8 cellular contexts compared by ENCODE assay signal in genomic region chr5:669111-669841, GRCh38. TPM values are rescaled to one million over a fixed set of nuclear protein-coding genes. Genes with fewer than 3 reads are reported as not detected.
DNase-seq lines count a peak whose midpoint lies in the region; ATAC-seq and TF ChIP-seq lines count a peak whose summit lies in the region.

No MANE protein-coding gene starts in this region.

- H3K4me3 ChIP-seq in cardiac fibroblast (replicated peaks in 1 of 2; ENCODE audit: low read depth in 2 of 2, low read length in 2 of 2) (no peak overlapping the region), mesodermal cell (ENCODE audit: extremely low read depth, insufficient read depth, low read length, poor library complexity, severe bottlenecking) (no peak overlapping the region), transverse colon (no peak overlapping the region)

- ATAC-seq in HG03460 (IDR thresholded peaks at IDR 0.05; ENCODE audit: unreplicated experiment) (no peak), HG03135 (IDR thresholded peaks at IDR 0.05; ENCODE audit: unreplicated experiment) (no peak)

- H3K4me1 ChIP-seq in mesodermal cell (ENCODE audit: control insufficient read depth, insufficient read depth, low read length, poor library complexity, severe bottlenecking) (peaks cover 20% of the 10 kb centered on the region), transverse colon (peaks cover 30 to 42% (median 36%) of the 10 kb centered on the region in 4 donors)

- 67 to 70% methylated on average over 38 to 39 of the region's 40 CpGs for WGBS in mesodermal cell (ENCODE audit: insufficient coverage in 2 of 2), 2 experiments
- WGBS in transverse colon (ENCODE audit: low coverage in 1 of 2), 2 donors, result 55% methylated on average over 31 of the region's 40 CpGs; no CpG with 5 or more reads in 1 of the 2 donors

- H3K9me3 ChIP-seq in mesodermal cell (ENCODE audit: control insufficient read depth, low read length), result no peaks in the 10 kb centered on the region
- no peaks in the 10 kb centered on the region for H3K9me3 ChIP-seq in transverse colon

- H3K36me3 ChIP-seq in mesodermal cell (ENCODE audit: control insufficient read depth, insufficient read depth, low read length) (peaks cover 34% of the 10 kb centered on the region), transverse colon (no peaks in the 10 kb centered on the region)

- intact Hi-C loops in transverse colon (cut with DNase I; ENCODE audit: low total_unique reads), result no loop called here

- peak overlapping the region; percentile 89 for H3K27ac ChIP-seq in mesodermal cell (ENCODE audit: low read depth, low read length, severe bottlenecking)
- H3K27ac ChIP-seq in transverse colon, result peak overlapping the region in 2 of 4 donors; percentile 5 to 15

- H3K27me3 ChIP-seq in transverse colon, result no peaks in the 10 kb centered on the region

- in situ Hi-C loops in SK-MEL-5 (cut with HindIII; ENCODE audit: low pct_unique_long_range_greater_than_20kb, low sequenced_read_pairs) (no loop called here), transverse colon (cut with MboI; ENCODE audit: low pct_ligation_motif_present in 1 of 4, low pct_unique_long_range_greater_than_20kb in 1 of 4, low sequenced_read_pairs in 3 of 4) (loop anchor here in 2 of 4 donors (10.0 to 25.0 kb wide), 2 partner anchors 236 to 243 kb away; no protein-coding TSS in a partner anchor)

- peak; percentile 81 for TF ChIP-seq CTCF in GM12872 (IDR thresholded peaks at IDR 0.05; ENCODE audit: insufficient read depth, low read depth, low read length)
- peak; percentile 67 for TF ChIP-seq CTCF in cardiac fibroblast (IDR thresholded peaks at IDR 0.05; ENCODE audit: low read depth, low read length)
- TF ChIP-seq CTCF in transverse colon (IDR thresholded peaks at IDR 0.05), result peak; percentile 68 to 81 (median 79)

- no peak for TF ChIP-seq POLR2A in transverse colon (IDR thresholded peaks at IDR 0.05)

- DNase-seq in SK-MEL-5 (ENCODE audit: low read depth, low spot score) (peak; percentile 50), cardiac fibroblast (ENCODE audit: low read depth in 2 of 2) (peak in 1 of 2 donors; percentile 20), transverse colon (peak; percentile 49), kidney tubule cell (ENCODE audit: low spot score) (no peak)

- no peak for TF ChIP-seq EP300 in transverse colon (IDR thresholded peaks at IDR 0.05; ENCODE audit: low read depth)

RNA-seq across cellular contexts. Expression of gene TPPP, which starts 23.9 kb away (rescaled TPM):
- total RNA-seq in SK-MEL-5 (2014; rRNA removed; shearing (Covaris generic)), result 5.1 and 5.7 TPM in 2 replicates
- 16.4 and 21.7 TPM in 2 replicates for polyA plus RNA-seq in SK-MEL-5 (2015; cell fraction: cytosol; rRNA removed)
- 14.0 and 21.6 TPM in 2 replicates for polyA plus RNA-seq in SK-MEL-5 (2015; cell fraction: nucleus; rRNA removed)
- polyA plus RNA-seq in mesodermal cell (2013, experiment 1 of 2), result 0.55 TPM
- polyA plus RNA-seq in mesodermal cell (2013, experiment 2 of 2), result 0.35 TPM
- total RNA-seq in transverse colon, result 10 to 100 TPM in 1 of 4 donors, 1 to 10 TPM in 3; 2.2 to 40.6 (median 4.1) TPM

RNA-seq across cellular contexts. Expression of gene CEP72, which starts 57.1 kb away (rescaled TPM):
- total RNA-seq in SK-MEL-5 (2014; rRNA removed; shearing (Covaris generic)), result 7.1 and 8.9 TPM in 2 replicates
- 9.6 and 10.4 TPM in 2 replicates for polyA plus RNA-seq in SK-MEL-5 (2015; cell fraction: cytosol; rRNA removed)
- 28.8 and 29.5 TPM in 2 replicates for polyA plus RNA-seq in SK-MEL-5 (2015; cell fraction: nucleus; rRNA removed)
- polyA plus RNA-seq in mesodermal cell (2013, experiment 1 of 2), result 8.7 TPM
- 8.9 TPM for polyA plus RNA-seq in mesodermal cell (2013, experiment 2 of 2)
- 1 to 10 TPM; 2.6 to 9.4 (median 4.2) TPM for total RNA-seq in transverse colon
